ENCODE assay signal across 8 cellular contexts in genomic region chr22:40635008-40635939, GRCh38.
DNase-seq lines count a peak whose midpoint lies in the region; ATAC-seq and TF ChIP-seq lines count a peak whose summit lies in the region.

No MANE protein-coding gene starts in this region.

- no peak for TF ChIP-seq CTCF in HEK293 (tag by site-specific recombination; IDR thresholded peaks at IDR 0.05)

- H3K4me3 ChIP-seq in HEK293 (ENCODE audit: low read depth, low read length) (peak overlapping the region; percentile 96), iPS-11a (ENCODE audit: low read depth, low read length) (peak overlapping the region; percentile 85)

- H3K9me3 ChIP-seq in HEK293 (ENCODE audit: control insufficient read depth, insufficient read depth, low read depth, low read length) = no peaks in the 10 kb centered on the region

- POLR2A ChIA-PET in HEK293 (lab: Yijun Ruan, JAX) = interaction anchor here (0.6 to 2.2 kb wide), 12 partner anchors 12 to 137 kb away, joined by 3 to 27 read pairs (median 4); no protein-coding TSS in a partner anchor

- peak overlapping the region; percentile 90 for H3K4me3 Mint-ChIP-seq in activated naive CD8-positive, alpha-beta T cell
- H3K4me3 Mint-ChIP-seq in stimulated activated effector memory CD8-positive, alpha-beta T cell treated with anti-CD3 and anti-CD28 coated beads, Interleukin-12 subunit alpha, Interleukin-12 subunit beta, amount 100 ng/mL, for 72 hours = peak overlapping the region; percentile 87

- CTCF ChIA-PET in HEK293 (lab: Yijun Ruan, JAX) = interaction anchor here (0.6 to 3.7 kb wide), 7 partner anchors 9 to 332 kb away, joined by 3 to 17 read pairs (median 4); no protein-coding TSS in a partner anchor

- ATAC-seq in stimulated activated effector memory CD8-positive, alpha-beta T cell treated with anti-CD3 and anti-CD28 coated beads, Interleukin-12 subunit alpha, Interleukin-12 subunit beta, amount 100 ng/mL, for 72 hours = no peak
- ATAC-seq in HG03095 (IDR thresholded peaks at IDR 0.05; ENCODE audit: unreplicated experiment) (no peak), GM19397 (IDR thresholded peaks at IDR 0.05; ENCODE audit: unreplicated experiment) (no peak)

- H3K4me1 Mint-ChIP-seq in activated naive CD8-positive, alpha-beta T cell (ENCODE audit: low read depth) = peaks cover 51% of the 10 kb centered on the region
- peaks cover 45% of the 10 kb centered on the region for H3K4me1 Mint-ChIP-seq in stimulated activated effector memory CD8-positive, alpha-beta T cell treated with anti-CD3 and anti-CD28 coated beads, Interleukin-12 subunit alpha, Interleukin-12 subunit beta, amount 100 ng/mL, for 72 hours

- no peaks in the 10 kb centered on the region for H3K36me3 Mint-ChIP-seq in activated naive CD8-positive, alpha-beta T cell
- H3K36me3 Mint-ChIP-seq in stimulated activated effector memory CD8-positive, alpha-beta T cell treated with anti-CD3 and anti-CD28 coated beads, Interleukin-12 subunit alpha, Interleukin-12 subunit beta, amount 100 ng/mL, for 72 hours = peaks cover 7% of the 10 kb centered on the region

- H3K36me3 ChIP-seq in HEK293 (ENCODE audit: control insufficient read depth in 2 of 2, insufficient read depth in 1 of 2, low read length in 2 of 2) = no peaks in the 10 kb centered on the region

- H3K9me3 Mint-ChIP-seq in activated naive CD8-positive, alpha-beta T cell (ENCODE audit: low read depth) = no peaks in the 10 kb centered on the region
- no peaks in the 10 kb centered on the region for H3K9me3 Mint-ChIP-seq in stimulated activated effector memory CD8-positive, alpha-beta T cell treated with anti-CD3 and anti-CD28 coated beads, Interleukin-12 subunit alpha, Interleukin-12 subunit beta, amount 100 ng/mL, for 72 hours

- H3K27me3 Mint-ChIP-seq in activated naive CD8-positive, alpha-beta T cell = no peaks in the 10 kb centered on the region

- peak overlapping the region; percentile 77 for H3K27ac Mint-ChIP-seq in activated naive CD8-positive, alpha-beta T cell
- peak overlapping the region; percentile 97 for H3K27ac Mint-ChIP-seq in stimulated activated effector memory CD8-positive, alpha-beta T cell treated with anti-CD3 and anti-CD28 coated beads, Interleukin-12 subunit alpha, Interleukin-12 subunit beta, amount 100 ng/mL, for 72 hours

- H3K4me1 ChIP-seq in HEK293 (ENCODE audit: control insufficient read depth, insufficient read depth, low read length) = peaks cover 12% of the 10 kb centered on the region; the same call in 1 of the 2 replicates

- H3K27ac ChIP-seq in HEK293 (ENCODE audit: extremely low read depth, low read depth, low read length) = peak overlapping the region; percentile 89; the same call in 1 of the 2 replicates

- no peak for DNase-seq in stimulated activated effector memory CD8-positive, alpha-beta T cell treated with anti-CD3 and anti-CD28 coated beads, Interleukin-12 subunit alpha, Interleukin-12 subunit beta, amount 100 ng/mL, for 72 hours (ENCODE audit: low spot score in 2 of 2)
- DNase-seq in NCI-H1930 (lab: John Stamatoyannopoulos, UW) = no peak
- DNase-seq in NCI-H2227 treated with DMSO at 0.1 percent for 48 hours (lab: John Stamatoyannopoulos, UW) = no peak

TF ChIP-seq in HEK293, 187 proteins besides CTCF, POLR2A, EP300 and RAD21:
- no peak for TF ChIP-seq KLF10 (tag by site-specific recombination; IDR thresholded peaks at IDR 0.05)
- peak; percentile 65 for TF ChIP-seq ZNF335 (tag by site-specific recombination; conservative IDR thresholded peaks at IDR 0.05)
